9 cellular contexts compared by ENCODE assay signal in genomic region chr10:30639946-30640786, GRCh38. TPM values are rescaled to one million over a fixed set of nuclear protein-coding genes. Genes with fewer than 3 reads are reported as not detected.
A peak's percentile ranks its signal among the peaks of the same experiment; 100 is the strongest.
DNase-seq lines count a peak whose midpoint lies in the region; ATAC-seq, FAIRE-seq and TF ChIP-seq lines count a peak whose summit lies in the region.
"Had no signal": no experiment of that assay in that cellular context is flagged by ENCODE, and none has a peak within 500 bp of the region (broad histone marks: within the 10 kb centered on the region; RNA-seq: fewer than 3 reads in every experiment).

No MANE protein-coding gene starts in this region.

- no peak for FAIRE-seq in urothelium cell line (lab: Jason Lieb, UNC)
- FAIRE-seq: islet of Langerhans had no signal

- H2AFZ ChIP-seq in mammary epithelial cell (ENCODE audit: low read depth, low read length), result no peak overlapping the region

- H3K4me1 ChIP-seq in mammary epithelial cell (ENCODE audit: insufficient read depth, low read length), result peaks cover 6% of the 10 kb centered on the region

- TF ChIP-seq CTCF in GM10266 (IDR thresholded peaks at IDR 0.05; ENCODE audit: control insufficient read depth, insufficient read depth, low read depth, missing control alignments) (peak; percentile 73), mammary epithelial cell (conservative IDR thresholded peaks at IDR 0.05 in 1 of 2, IDR thresholded peaks at IDR 0.05 in 1 of 2; ENCODE audit: extremely low read depth in 1 of 2, insufficient read depth in 1 of 2, low read depth in 1 of 2, low read length in 2 of 2) (peak; percentile 88 to 94)

- CTCF ChIA-PET in mammary epithelial cell (lab: Charles Lee; ENCODE audit: low non-redundant PET), result interaction anchor here (0.6 to 0.7 kb wide), 2 partner anchors 69 to 1128 kb away, joined by 3 to 4 read pairs; no protein-coding TSS in a partner anchor

- dilution Hi-C loops in mammary epithelial cell (cut with HindIII; ENCODE audit: low sequenced_read_pairs), result no loop called here

- no peak overlapping the region for H3K4me2 ChIP-seq in mammary epithelial cell (ENCODE audit: insufficient read depth, low read depth, low read length)

- H3K27ac ChIP-seq in mammary epithelial cell (ENCODE audit: insufficient read depth, low read depth, low read length), result no peak overlapping the region

- 41% methylated on average over 6 of the region's 6 CpGs for WGBS in mammary epithelial cell (ENCODE audit: low coverage, missing lambda C conversion rate)

- no peaks in the 10 kb centered on the region for H3K9me3 ChIP-seq in mammary epithelial cell (replicated peaks; ENCODE audit: insufficient read depth, low read length)

- no peaks in the 10 kb centered on the region for H3K79me2 ChIP-seq in mammary epithelial cell (ENCODE audit: insufficient read depth, low read length)

- no peak overlapping the region for H3K4me3 ChIP-seq in mammary epithelial cell (replicated peaks in 1 of 3; ENCODE audit: insufficient read depth in 1 of 3, low read depth in 2 of 3, low read length in 3 of 3)

- H3K36me3 ChIP-seq in mammary epithelial cell (ENCODE audit: insufficient read depth, low read length), result no peaks in the 10 kb centered on the region

- no TSS peak for BruUV-seq in mammary epithelial cell (replicated peaks; lab: Mats Ljungman, UMichigan)

- intact Hi-C loops in mammary epithelial cell (cut with micrococcal nuclease), result no loop called here

- ATAC-seq in GM21717 (IDR thresholded peaks at IDR 0.05; ENCODE audit: unreplicated experiment), result no peak

- H3K9ac ChIP-seq in mammary epithelial cell (ENCODE audit: insufficient read depth, low read length), result no peak overlapping the region

- DNase-seq in AG20443 (ENCODE audit: low spot score) (peak; percentile 58), GM10266 (ENCODE audit: extremely low spot score) (peak; percentile 55), NCI-H526 treated with DMSO at 0.1 percent for 48 hours (lab: John Stamatoyannopoulos, UW) (peak; percentile 3), mammary epithelial cell (peak; percentile 32), kidney glomerular epithelial cell (lab: John Stamatoyannopoulos, UW) (peak; percentile 62), urothelium cell line (ENCODE audit: low spot score) (peak; percentile 49)
- no peak for DNase-seq in activated naive CD4-positive, alpha-beta T cell (lab: John Stamatoyannopoulos, UW)

- in situ Hi-C loops in mammary epithelial cell (cut with MboI; ENCODE audit: low sequenced_read_pairs in 2 of 2), result no loop called here

- H3K27me3 ChIP-seq in mammary epithelial cell (ENCODE audit: insufficient read depth, low read length), result peaks cover 6% of the 10 kb centered on the region

- no peaks in the 10 kb centered on the region for H4K20me1 ChIP-seq in mammary epithelial cell (ENCODE audit: insufficient read depth, low read length)

RNA-seq across cellular contexts. Expression of gene LYZL2, which starts 10.6 kb away (rescaled TPM):
- not detected for total RNA-seq in mammary epithelial cell
- not detected for polyA plus RNA-seq in mammary epithelial cell
- polyA minus RNA-seq in mammary epithelial cell, result not detected

Comparison
In these comparisons a context has a peak if more than half of its experiments do, and no peak if none do; other contexts are left out.
1. DNase-seq: peak in AG20443 (single experiment), GM10266 (single experiment), NCI-H526 treated with DMSO at 0.1 percent for 48 hours (single experiment), mammary epithelial cell (single experiment), kidney glomerular epithelial cell (single experiment) and urothelium cell line (single experiment); none in activated naive CD4-positive, alpha-beta T cell (0 of 4).